In genomic region chr9:114652776-114653555, GRCh38 we compare ENCODE assay signal across 10 cellular contexts. TPM values are rescaled to one million over a fixed set of nuclear protein-coding genes. Genes with fewer than 3 reads are reported as not detected.
DNase-seq lines count a peak whose midpoint lies in the region; ATAC-seq and TF ChIP-seq lines count a peak whose summit lies in the region.
"Had no signal": no experiment of that assay in that cellular context is flagged by ENCODE, and none has a peak within 500 bp of the region (broad histone marks: within the 10 kb centered on the region; RNA-seq: fewer than 3 reads in every experiment).

No MANE protein-coding gene starts in this region.

- no peak overlapping the region for H3K4me3 Mint-ChIP-seq in activated naive CD8-positive, alpha-beta T cell treated with anti-CD3 and anti-CD28 coated beads, Interleukin-2, amount 50 U/mL, for 24 hours

- H3K27ac ChIP-seq in osteoblast (ENCODE audit: low read depth, low read length) = peak overlapping the region; percentile 42

- peaks cover 24% of the 10 kb centered on the region for H3K36me3 Mint-ChIP-seq in activated naive CD8-positive, alpha-beta T cell treated with anti-CD3 and anti-CD28 coated beads, Interleukin-2, amount 50 U/mL, for 24 hours (ENCODE audit: low read depth)

- no peak overlapping the region for H3K27ac Mint-ChIP-seq in activated naive CD8-positive, alpha-beta T cell treated with anti-CD3 and anti-CD28 coated beads, Interleukin-2, amount 50 U/mL, for 24 hours

- no peaks in the 10 kb centered on the region for H3K36me3 ChIP-seq in osteoblast (ENCODE audit: insufficient read depth, low read length)

- no peaks in the 10 kb centered on the region for H3K9me3 Mint-ChIP-seq in activated naive CD8-positive, alpha-beta T cell treated with anti-CD3 and anti-CD28 coated beads, Interleukin-2, amount 50 U/mL, for 24 hours

- H3K4me1 Mint-ChIP-seq in activated naive CD8-positive, alpha-beta T cell treated with anti-CD3 and anti-CD28 coated beads, Interleukin-2, amount 50 U/mL, for 24 hours = peaks cover 33% of the 10 kb centered on the region

- no peak overlapping the region for H2AFZ ChIP-seq in osteoblast (ENCODE audit: low read length)

- H3K4me3 ChIP-seq in osteoblast (ENCODE audit: insufficient read depth, low read length) = no peak overlapping the region

- H3K4me1 ChIP-seq in osteoblast (ENCODE audit: insufficient read depth, low read length) = peaks cover 20% of the 10 kb centered on the region

- H3K4me2 ChIP-seq in osteoblast (ENCODE audit: insufficient read depth, low read length) = no peak overlapping the region

- H3K27me3 ChIP-seq in osteoblast (ENCODE audit: insufficient read depth, low read length) = no peaks in the 10 kb centered on the region

- DNase-seq in activated naive CD8-positive, alpha-beta T cell treated with anti-CD3 and anti-CD28 coated beads, Interleukin-2, amount 50 U/mL, for 24 hours = no peak
- DNase-seq in osteoblast (ENCODE audit: insufficient read length, low spot score, missing footprints) (peak; percentile 77), Right ventricle myocardium superior (no peak), NCI-H524 treated with DMSO at 0.1 percent for 48 hours (lab: John Stamatoyannopoulos, UW) (no peak)
- DNase-seq: NCI-H187 treated with DMSO at 0.1 percent for 48 hours had no signal

- H4K20me1 ChIP-seq in osteoblast (ENCODE audit: insufficient read depth, low read length) = no peaks in the 10 kb centered on the region

- H3K27me3 Mint-ChIP-seq in activated naive CD8-positive, alpha-beta T cell treated with anti-CD3 and anti-CD28 coated beads, Interleukin-2, amount 50 U/mL, for 24 hours = no peaks in the 10 kb centered on the region

- intact Hi-C loops in Right ventricle myocardium superior (cut with DNase I) = loop anchor here (2.0 kb wide), 1 partner anchor 246 kb away; no protein-coding TSS in a partner anchor

- no peaks in the 10 kb centered on the region for H3K9me3 ChIP-seq in osteoblast (ENCODE audit: low read depth, low read length)

- no peaks in the 10 kb centered on the region for H3K79me2 ChIP-seq in osteoblast (ENCODE audit: insufficient read depth, low read length)

- no peak for TF ChIP-seq CTCF in osteoblast (IDR thresholded peaks at IDR 0.05; ENCODE audit: extremely low read depth, low read depth, low read length)

- ATAC-seq in GM18868 (IDR thresholded peaks at IDR 0.05; ENCODE audit: unreplicated experiment) = peak; percentile 26
- peak; percentile 30 for ATAC-seq in HG03175 (IDR thresholded peaks at IDR 0.05; ENCODE audit: unreplicated experiment)
- ATAC-seq in activated naive CD8-positive, alpha-beta T cell treated with anti-CD3 and anti-CD28 coated beads, Interleukin-2, amount 50 U/mL, for 24 hours = peak; percentile 47
- ATAC-seq in HG02852 (IDR thresholded peaks at IDR 0.05; ENCODE audit: unreplicated experiment) = no peak
- ATAC-seq in GM19328 (IDR thresholded peaks at IDR 0.05; ENCODE audit: unreplicated experiment) = no peak
- ATAC-seq in Right ventricle myocardium superior (ENCODE audit: poor library complexity) = no peak

RNA-seq across cellular contexts. Expression of gene TEX53, which starts 4.6 kb away (rescaled TPM):
- total RNA-seq in osteoblast = not detected in 2 replicates
- total RNA-seq in Right ventricle myocardium superior = not detected
- total RNA-seq: subcutaneous adipose tissue had no signal

RNA-seq across cellular contexts. Expression of gene TEX48, which starts 29.0 kb away (rescaled TPM):
- not detected in 2 replicates for total RNA-seq in osteoblast
- not detected for total RNA-seq in Right ventricle myocardium superior
- total RNA-seq: subcutaneous adipose tissue had no signal

RNA-seq across cellular contexts. Expression of gene TMEM268, which starts 41.9 kb away (rescaled TPM):
- total RNA-seq in osteoblast (12.3 and 13.8 TPM in 2 replicates), Right ventricle myocardium superior (2.7 TPM)

Comparison
In these comparisons a context has a peak if more than half of its experiments do, and no peak if none do; other contexts are left out.
1. ATAC-seq: peak in GM18868 (single experiment), HG03175 (single experiment) and activated naive CD8-positive, alpha-beta T cell treated with anti-CD3 and anti-CD28 coated beads, Interleukin-2, amount 50 U/mL, for 24 hours (single experiment); none in HG02852 (single experiment), GM19328 (single experiment) and Right ventricle myocardium superior (single experiment).